In the genomic region with DNA sequence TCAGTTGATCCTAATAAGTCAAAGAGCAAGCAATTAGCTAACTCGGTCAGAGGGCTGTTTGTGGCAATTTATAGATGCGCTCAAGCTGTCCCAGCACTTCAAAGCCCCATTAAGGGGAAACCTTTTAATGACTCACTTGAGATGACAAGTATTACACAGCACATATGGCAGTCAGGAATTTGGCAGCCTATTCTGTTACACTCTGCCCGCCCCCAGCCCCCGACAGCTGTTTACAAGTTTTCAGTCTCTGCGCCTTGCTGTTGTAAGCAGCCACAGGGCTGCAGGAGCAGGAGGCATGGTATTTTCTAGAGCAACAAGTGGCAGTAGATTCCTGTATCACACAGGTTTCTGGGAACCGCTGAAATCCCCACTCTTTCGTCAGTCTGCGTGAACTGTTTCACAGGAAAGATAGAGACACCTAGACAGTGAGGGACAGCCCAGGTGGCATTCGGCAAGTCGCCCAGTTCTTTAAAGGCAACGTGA, we compare ENCODE assay signal across 12 cellular contexts.
DNase-seq lines count a peak whose midpoint lies in the region; ATAC-seq and TF ChIP-seq lines count a peak whose summit lies in the region.
"Had no signal": no experiment of that assay in that cellular context is flagged by ENCODE, and none has a peak within 500 bp of the region (broad histone marks: within the 10 kb centered on the region; RNA-seq: fewer than 3 reads in every experiment).

No MANE protein-coding gene starts in this region.

- H3K9me3 ChIP-seq in adipocyte (ENCODE audit: control insufficient read depth, low read length) = no peaks in the 10 kb centered on the region
- H3K9me3 ChIP-seq in left lung = no peaks in the 10 kb centered on the region
- no peaks in the 10 kb centered on the region for H3K9me3 ChIP-seq in tibial nerve

- H3K4me3 ChIP-seq in AG10803 (ENCODE audit: low read length) (no peak overlapping the region), adipocyte (ENCODE audit: low read length) (no peak overlapping the region), left lung (no peak overlapping the region), tibial nerve (no peak overlapping the region)

- no peak overlapping the region for H3K27ac Mint-ChIP-seq in T-helper 2 cell treated with Interferon-gamma antibody and Interleukin-4, amounts not matched to agents 5 μg/mL and 100 μg/mL, for 36 hours
- H3K27ac Mint-ChIP-seq: activated CD4-positive, alpha-beta T cell treated with anti-CD3 and anti-CD28 coated beads for 36 hours; CD4-positive, alpha-beta memory T cell; memory B cell had no signal

- peak; percentile 30 for ATAC-seq in left lung
- ATAC-seq in esophagus mucosa = no peak
- ATAC-seq: activated CD4-positive, alpha-beta T cell treated with anti-CD3 and anti-CD28 coated beads for 36 hours had no signal

- H3K9me3 Mint-ChIP-seq in T-helper 2 cell treated with Interferon-gamma antibody and Interleukin-4, amounts not matched to agents 5 μg/mL and 100 μg/mL, for 36 hours = no peaks in the 10 kb centered on the region
- H3K9me3 Mint-ChIP-seq: CD4-positive, alpha-beta memory T cell; central memory CD8-positive, alpha-beta T cell; memory B cell had no signal

- H3K9ac ChIP-seq in adipocyte (ENCODE audit: low read length) = no peak overlapping the region

- H3K36me3 ChIP-seq in adipocyte (ENCODE audit: control insufficient read depth, insufficient read depth, low read length, severe bottlenecking) = no peaks in the 10 kb centered on the region
- H3K36me3 ChIP-seq in left lung = no peaks in the 10 kb centered on the region
- H3K36me3 ChIP-seq in tibial nerve = no peaks in the 10 kb centered on the region

- H3K27me3 ChIP-seq in adipocyte (replicated peaks; ENCODE audit: control insufficient read depth, insufficient read depth, low read length) (no peaks in the 10 kb centered on the region), left lung (no peaks in the 10 kb centered on the region), tibial nerve (no peaks in the 10 kb centered on the region)

- H3K27ac ChIP-seq in left lung (no peak overlapping the region), tibial nerve (peak overlapping the region in 2 of 4 donors; percentile 54 to 68)

- no peak for TF ChIP-seq EP300 in tibial nerve (IDR thresholded peaks at IDR 0.05)

- no peaks in the 10 kb centered on the region for H3K36me3 Mint-ChIP-seq in T-helper 2 cell treated with Interferon-gamma antibody and Interleukin-4, amounts not matched to agents 5 μg/mL and 100 μg/mL, for 36 hours (ENCODE audit: low read depth)
- H3K36me3 Mint-ChIP-seq: memory B cell had no signal

- TF ChIP-seq CTCF in AG10803 (conservative IDR thresholded peaks at IDR 0.05; ENCODE audit: low read length) (no peak), left lung (IDR thresholded peaks at IDR 0.05) (no peak), tibial nerve (IDR thresholded peaks at IDR 0.05) (no peak)

- no peaks in the 10 kb centered on the region for H3K4me1 Mint-ChIP-seq in T-helper 2 cell treated with Interferon-gamma antibody and Interleukin-4, amounts not matched to agents 5 μg/mL and 100 μg/mL, for 36 hours (ENCODE audit: low read depth)
- H3K4me1 Mint-ChIP-seq: activated CD4-positive, alpha-beta T cell treated with anti-CD3 and anti-CD28 coated beads for 36 hours; CD4-positive, alpha-beta memory T cell; central memory CD8-positive, alpha-beta T cell had no signal

- H3K4me3 Mint-ChIP-seq in T-helper 2 cell treated with Interferon-gamma antibody and Interleukin-4, amounts not matched to agents 5 μg/mL and 100 μg/mL, for 36 hours = no peak overlapping the region
- H3K4me3 Mint-ChIP-seq: activated CD4-positive, alpha-beta T cell treated with anti-CD3 and anti-CD28 coated beads for 36 hours; CD4-positive, alpha-beta memory T cell; central memory CD8-positive, alpha-beta T cell; memory B cell had no signal

- no peak for TF ChIP-seq POLR2A in tibial nerve (IDR thresholded peaks at IDR 0.05)

- no peaks in the 10 kb centered on the region for H3K27me3 Mint-ChIP-seq in T-helper 2 cell treated with Interferon-gamma antibody and Interleukin-4, amounts not matched to agents 5 μg/mL and 100 μg/mL, for 36 hours (ENCODE audit: low read depth)
- H3K27me3 Mint-ChIP-seq: activated CD4-positive, alpha-beta T cell treated with anti-CD3 and anti-CD28 coated beads for 36 hours; CD4-positive, alpha-beta memory T cell; central memory CD8-positive, alpha-beta T cell; memory B cell had no signal

- DNase-seq in AG10803 (ENCODE audit: low read depth) (peak; percentile 80), LHCN-M2 (ENCODE audit: low read depth) (peak; percentile 82), adipocyte (ENCODE audit: low read depth) (peak; percentile 32), left lung (no peak), tibial nerve (ENCODE audit: low spot score in 2 of 2) (no peak), NCI-H146 (lab: John Stamatoyannopoulos, UW) (no peak)
- DNase-seq in T-helper 2 cell treated with Interferon-gamma antibody and Interleukin-4, amounts not matched to agents 5 μg/mL and 100 μg/mL, for 36 hours (ENCODE audit: low spot score) = no peak
- DNase-seq: activated CD4-positive, alpha-beta T cell treated with anti-CD3 and anti-CD28 coated beads for 36 hours; CD4-positive, alpha-beta memory T cell had no signal

- intact Hi-C loops in left lung (cut with DNase I) = no loop called here

- 65% methylated on average over 11 of the region's 11 CpGs for WGBS in tibial nerve, 2 donors

- H3K4me1 ChIP-seq in adipocyte (ENCODE audit: control insufficient read depth, insufficient read depth, low read length) = peaks cover 15% of the 10 kb centered on the region
- H3K4me1 ChIP-seq in left lung = no peaks in the 10 kb centered on the region
- peaks cover 0 to 35% (median 13%) of the 10 kb centered on the region in 4 donors for H3K4me1 ChIP-seq in tibial nerve

Comparison
In these comparisons a context has a peak if more than half of its experiments do, and no peak if none do; other contexts are left out.
1. DNase-seq: peak in AG10803 (single experiment), LHCN-M2 (single experiment) and adipocyte (single experiment); none in left lung (0 of 2), T-helper 2 cell treated with Interferon-gamma antibody and Interleukin-4, amounts not matched to agents 5 μg/mL and 100 μg/mL, for 36 hours (single experiment), tibial nerve (0 of 2) and NCI-H146 (single experiment).